2 cellular contexts compared by ENCODE assay signal in the genomic region with DNA sequence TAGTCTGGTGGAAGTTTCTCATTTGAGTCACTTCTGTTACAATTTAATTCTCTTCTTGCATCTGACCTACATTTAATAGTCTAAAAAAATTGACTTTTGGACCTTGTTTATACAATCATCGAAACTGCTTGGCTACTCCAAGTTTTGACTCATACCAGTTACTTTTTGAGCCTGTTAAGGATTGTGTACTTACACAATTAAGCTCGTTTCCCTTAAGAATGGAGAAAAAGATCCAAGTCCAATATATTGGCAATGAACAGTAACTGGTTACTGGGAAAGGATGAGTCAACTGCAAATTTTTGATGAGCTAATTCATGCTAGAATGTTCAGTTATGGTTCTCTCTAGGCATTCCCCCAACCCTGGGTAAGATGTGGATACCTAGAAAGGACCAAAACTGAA.
TF ChIP-seq lines count a peak whose summit lies in the region.

No MANE protein-coding gene starts in this region.

TF ChIP-seq in liver, 16 proteins besides CTCF, POLR2A, EP300 and RAD21:
- TF ChIP-seq JUND (IDR thresholded peaks at IDR 0.05) (peak in 1 of 2 donors; percentile 24), GABPA (IDR thresholded peaks at IDR 0.05 in 1 of 2, conservative IDR thresholded peaks at IDR 0.05 in 1 of 2) (no peak), HNF4A (conservative IDR thresholded peaks at IDR 0.05) (peak; percentile 13 to 32)
- TF ChIP-seq, protein P1, sequence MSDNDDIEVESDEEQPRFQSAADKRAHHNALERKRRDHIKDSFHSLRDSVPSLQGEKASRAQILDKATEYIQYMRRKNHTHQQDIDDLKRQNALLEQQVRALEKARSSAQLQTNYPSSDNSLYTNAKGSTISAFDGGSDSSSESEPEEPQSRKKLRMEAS (IDR thresholded peaks at IDR 0.05) = no peak
TF ChIP-seq in liver: peak in this region for 2.

TF ChIP-seq in HepG2, 621 proteins besides CTCF, POLR2A, EP300 and RAD21:
- TF ChIP-seq ZFP37 (CRISPR knock-in tag; IDR thresholded peaks at IDR 0.05; ENCODE audit: borderline replicate concordance) (no peak), MATR3 (CRISPR knock-in tag; IDR thresholded peaks at IDR 0.05) (no peak), CBX1 (IDR thresholded peaks at IDR 0.05; ENCODE audit: low read depth) (no peak), ZNF3 (CRISPR knock-in tag; IDR thresholded peaks at IDR 0.05) (no peak), POLR2AphosphoS5 (IDR thresholded peaks at IDR 0.05; ENCODE audit: low read depth, low read length) (no peak), FOXK1 (CRISPR knock-in tag; IDR thresholded peaks at IDR 0.05; ENCODE audit: borderline replicate concordance, low read depth) (no peak), KLF11 (CRISPR knock-in tag; IDR thresholded peaks at IDR 0.05) (no peak), ZNF382 (CRISPR knock-in tag; IDR thresholded peaks at IDR 0.05; ENCODE audit: borderline replicate concordance) (no peak), NFYC (CRISPR knock-in tag; IDR thresholded peaks at IDR 0.05) (no peak), ZNF605 (CRISPR knock-in tag; IDR thresholded peaks at IDR 0.05) (no peak), FOSL2 (CRISPR knock-in tag; IDR thresholded peaks at IDR 0.05) (no peak), RCOR2 (CRISPR knock-in tag; IDR thresholded peaks at IDR 0.05) (no peak), GTF2F1 (IDR thresholded peaks at IDR 0.05; ENCODE audit: low read length) (no peak), DNMT3B (CRISPR knock-in tag; conservative IDR thresholded peaks at IDR 0.05) (no peak)
- TF ChIP-seq, protein P2, sequence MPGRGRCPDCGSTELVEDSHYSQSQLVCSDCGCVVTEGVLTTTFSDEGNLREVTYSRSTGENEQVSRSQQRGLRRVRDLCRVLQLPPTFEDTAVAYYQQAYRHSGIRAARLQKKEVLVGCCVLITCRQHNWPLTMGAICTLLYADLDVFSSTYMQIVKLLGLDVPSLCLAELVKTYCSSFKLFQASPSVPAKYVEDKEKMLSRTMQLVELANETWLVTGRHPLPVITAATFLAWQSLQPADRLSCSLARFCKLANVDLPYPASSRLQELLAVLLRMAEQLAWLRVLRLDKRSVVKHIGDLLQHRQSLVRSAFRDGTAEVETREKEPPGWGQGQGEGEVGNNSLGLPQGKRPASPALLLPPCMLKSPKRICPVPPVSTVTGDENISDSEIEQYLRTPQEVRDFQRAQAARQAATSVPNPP (CRISPR knock-in tag; IDR thresholded peaks at IDR 0.05) = no peak
- TF ChIP-seq, protein P3, sequence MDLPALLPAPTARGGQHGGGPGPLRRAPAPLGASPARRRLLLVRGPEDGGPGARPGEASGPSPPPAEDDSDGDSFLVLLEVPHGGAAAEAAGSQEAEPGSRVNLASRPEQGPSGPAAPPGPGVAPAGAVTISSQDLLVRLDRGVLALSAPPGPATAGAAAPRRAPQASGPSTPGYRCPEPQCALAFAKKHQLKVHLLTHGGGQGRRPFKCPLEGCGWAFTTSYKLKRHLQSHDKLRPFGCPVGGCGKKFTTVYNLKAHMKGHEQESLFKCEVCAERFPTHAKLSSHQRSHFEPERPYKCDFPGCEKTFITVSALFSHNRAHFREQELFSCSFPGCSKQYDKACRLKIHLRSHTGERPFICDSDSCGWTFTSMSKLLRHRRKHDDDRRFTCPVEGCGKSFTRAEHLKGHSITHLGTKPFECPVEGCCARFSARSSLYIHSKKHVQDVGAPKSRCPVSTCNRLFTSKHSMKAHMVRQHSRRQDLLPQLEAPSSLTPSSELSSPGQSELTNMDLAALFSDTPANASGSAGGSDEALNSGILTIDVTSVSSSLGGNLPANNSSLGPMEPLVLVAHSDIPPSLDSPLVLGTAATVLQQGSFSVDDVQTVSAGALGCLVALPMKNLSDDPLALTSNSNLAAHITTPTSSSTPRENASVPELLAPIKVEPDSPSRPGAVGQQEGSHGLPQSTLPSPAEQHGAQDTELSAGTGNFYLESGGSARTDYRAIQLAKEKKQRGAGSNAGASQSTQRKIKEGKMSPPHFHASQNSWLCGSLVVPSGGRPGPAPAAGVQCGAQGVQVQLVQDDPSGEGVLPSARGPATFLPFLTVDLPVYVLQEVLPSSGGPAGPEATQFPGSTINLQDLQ (CRISPR knock-in tag; IDR thresholded peaks at IDR 0.05) = no peak
- TF ChIP-seq, protein P4, sequence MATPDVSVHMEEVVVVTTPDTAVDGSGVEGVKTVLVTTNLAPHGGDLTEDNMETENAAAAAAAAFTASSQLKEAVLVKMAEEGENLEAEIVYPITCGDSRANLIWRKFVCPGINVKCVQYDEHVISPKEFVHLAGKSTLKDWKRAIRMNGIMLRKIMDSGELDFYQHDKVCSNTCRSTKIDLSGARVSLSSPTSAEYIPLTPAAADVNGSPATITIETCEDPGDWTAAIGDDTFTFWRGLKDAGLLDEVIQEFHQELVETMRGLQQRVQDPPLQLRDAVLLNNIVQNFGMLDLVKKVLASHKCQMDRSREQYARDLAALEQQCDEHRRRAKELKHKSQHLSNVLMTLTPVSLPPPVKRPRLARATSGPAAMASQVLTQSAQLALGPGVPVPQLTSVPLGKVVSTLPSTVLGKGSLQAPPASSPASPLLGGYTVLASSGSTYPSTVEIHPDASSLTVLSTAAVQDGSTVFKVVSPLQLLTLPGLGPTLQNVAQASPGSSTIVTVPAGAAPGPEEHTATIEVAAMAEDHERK (CRISPR knock-in tag; IDR thresholded peaks at IDR 0.05; ENCODE audit: low read depth) = no peak
